In genomic region chr7:90877201-90877600, GRCh38 we compare ENCODE assay signal across 1 cellular context.
TF ChIP-seq lines count a peak whose summit lies in the region.

No MANE protein-coding gene starts in this region.

TF ChIP-seq in GM12878, 131 proteins besides CTCF, POLR2A, EP300 and RAD21 (continued from another document and continues in another):
- TF ChIP-seq RBBP5 (conservative IDR thresholded peaks at IDR 0.05) (no peak), BCL11A (IDR thresholded peaks at IDR 0.05; ENCODE audit: low read depth, low read length) (no peak), SREBF2 (IDR thresholded peaks at IDR 0.05; ENCODE audit: low read length) (no peak), IKZF1 (conservative IDR thresholded peaks at IDR 0.05) (0 out of 2 replicates have a peak, but pooled peaks have one; percentile 29), POLR2AphosphoS2 (IDR thresholded peaks at IDR 0.05; ENCODE audit: low read depth, low read length) (no peak), JUND (IDR thresholded peaks at IDR 0.05; ENCODE audit: low read depth, low read length) (no peak), HDGF (IDR thresholded peaks at IDR 0.05) (no peak), HDAC2 (IDR thresholded peaks at IDR 0.05) (no peak), SPI1 (IDR thresholded peaks at IDR 0.05; ENCODE audit: borderline replicate concordance, insufficient read depth, low read depth, low read length) (peak; percentile 73), NFXL1 (IDR thresholded peaks at IDR 0.05; ENCODE audit: borderline replicate concordance) (no peak), PAX8 (IDR thresholded peaks at IDR 0.05) (no peak), TBL1XR1 (IDR thresholded peaks at IDR 0.05; ENCODE audit: low read depth, low read length) (no peak), BHLHE40 (IDR thresholded peaks at IDR 0.05; ENCODE audit: borderline replicate concordance in 1 of 2, low read depth in 2 of 2, low read length in 1 of 2) (no peak), TAF1 (IDR thresholded peaks at IDR 0.05; ENCODE audit: borderline replicate concordance, low read depth, low read length) (no peak), ZBTB40 (IDR thresholded peaks at IDR 0.05; ENCODE audit: borderline replicate concordance) (no peak), ZBTB11 (CRISPR knock-in tag; IDR thresholded peaks at IDR 0.05) (no peak), ATF2 (IDR thresholded peaks at IDR 0.05; ENCODE audit: low read length) (peak; percentile 28; the same call in 1 of the 2 replicates), ZZZ3 (IDR thresholded peaks at IDR 0.05; ENCODE audit: control insufficient read depth, insufficient read length, low read depth) (no peak), RCOR1 (conservative IDR thresholded peaks at IDR 0.05; ENCODE audit: low read depth, low read length) (no peak), TARDBP (IDR thresholded peaks at IDR 0.05; ENCODE audit: borderline replicate concordance) (no peak), TCF12 (IDR thresholded peaks at IDR 0.05; ENCODE audit: low read depth, low read length) (no peak), CHD1 (IDR thresholded peaks at IDR 0.05; ENCODE audit: low read depth, low read length) (no peak), ZNF24 (IDR thresholded peaks at IDR 0.05) (no peak), RELA (IDR thresholded peaks at IDR 0.05; ENCODE audit: borderline replicate concordance, partially characterized antibody) (no peak), DPF2 (IDR thresholded peaks at IDR 0.05) (peak; percentile 38; the same call in 1 of the 2 replicates), ZNF217 (IDR thresholded peaks at IDR 0.05) (no peak), CBFB (IDR thresholded peaks at IDR 0.05; ENCODE audit: low read depth) (no peak), JUNB (IDR thresholded peaks at IDR 0.05) (peak; percentile 49; the same call in 1 of the 2 replicates), SKIL (IDR thresholded peaks at IDR 0.05; ENCODE audit: low read depth, poor library complexity, severe bottlenecking) (peak; percentile 31), PKNOX1 (IDR thresholded peaks at IDR 0.05) (no peak), GATAD2B (conservative IDR thresholded peaks at IDR 0.05; ENCODE audit: low read depth) (no peak), MTA3 (IDR thresholded peaks at IDR 0.05; ENCODE audit: borderline replicate concordance, low read length) (no peak), IKZF2 (IDR thresholded peaks at IDR 0.05) (peak; percentile 84 to 85), RELB (IDR thresholded peaks at IDR 0.05; ENCODE audit: low read depth) (peak; percentile 64; the same call in 1 of the 2 replicates), PBX3 (IDR thresholded peaks at IDR 0.05; ENCODE audit: insufficient replicate concordance, low read depth, low read length) (no peak), ZNF687 (IDR thresholded peaks at IDR 0.05) (no peak), BCLAF1 (IDR thresholded peaks at IDR 0.05) (no peak), SIX5 (IDR thresholded peaks at IDR 0.05; ENCODE audit: low read depth, low read length, severe bottlenecking) (no peak), SIN3A (IDR thresholded peaks at IDR 0.05; ENCODE audit: low read depth, low read length) (no peak)
